ENCODE assay signal across 21 cellular contexts in genomic region chr11:67002921-67003411, GRCh38. TPM values are rescaled to one million over a fixed set of nuclear protein-coding genes. Genes with fewer than 3 reads are reported as not detected.
DNase-seq lines count a peak whose midpoint lies in the region; ATAC-seq, FAIRE-seq and TF ChIP-seq lines count a peak whose summit lies in the region.
"Had no signal": no experiment of that assay in that cellular context is flagged by ENCODE, and none has a peak within 500 bp of the region (broad histone marks: within the 10 kb centered on the region; RNA-seq: fewer than 3 reads in every experiment).

No MANE protein-coding gene starts in this region.

- H4K12ac ChIP-seq in trophoblast cell (ENCODE audit: low read depth, low read length), result no peak overlapping the region

- H4K20me1 ChIP-seq in H1 (replicated peaks in 1 of 2; ENCODE audit: control insufficient read depth in 1 of 2, insufficient read depth in 2 of 2, low read length in 2 of 2), result no peaks in the 10 kb centered on the region

- no peaks in the 10 kb centered on the region for H3K79me1 ChIP-seq in H1 (ENCODE audit: low read depth, low read length)
- H3K79me1 ChIP-seq in trophoblast cell (ENCODE audit: low read length), result no peaks in the 10 kb centered on the region

- peak overlapping the region; percentile 7; the same call in 1 of the 2 replicates for H4K8ac ChIP-seq in H1 (ENCODE audit: extremely low read depth, insufficient read depth, low read length)
- no peak overlapping the region for H4K8ac ChIP-seq in trophoblast cell (ENCODE audit: low read depth, low read length)

- H4K91ac ChIP-seq in H1 (replicated peaks; ENCODE audit: insufficient read length, low read length) (peak overlapping the region; percentile 83), trophoblast cell (ENCODE audit: low read depth, low read length) (no peak overlapping the region)

- intact Hi-C loops in Caco-2 (cut with micrococcal nuclease; ENCODE audit: unreplicated experiment), result no loop called here
- intact Hi-C loops in posterior cingulate gyrus (cut with DNase I), result no loop called here
- intact Hi-C loops in heart right ventricle (cut with DNase I), result no loop called here

- POLR2A ChIA-PET in H1 (lab: Charles Lee; ENCODE audit: partially characterized antibody), result interaction anchor here (1.7 kb wide), 1 partner anchor 13 kb away, joined by 7 read pairs; no protein-coding TSS in a partner anchor
- POLR2A ChIA-PET in Caco-2 (lab: Charles Lee), result no interaction called here

- TF ChIP-seq CTCF in H1 (IDR thresholded peaks at IDR 0.05; ENCODE audit: control extremely low read depth in 1 of 3, insufficient read depth in 1 of 3, low read depth in 1 of 3, low read length in 3 of 3), result no peak
- TF ChIP-seq CTCF in liver (IDR thresholded peaks at IDR 0.05; ENCODE audit: low read depth, low read length, missing input control), result no peak
- no peak for TF ChIP-seq CTCF in Caco-2 (IDR thresholded peaks at IDR 0.05; ENCODE audit: insufficient read depth in 1 of 2, low read depth in 1 of 2, low read length in 1 of 2, severe bottlenecking in 1 of 2, unreplicated experiment in 1 of 2)
- no peak for TF ChIP-seq CTCF in heart right ventricle (IDR thresholded peaks at IDR 0.05)

- H3K36me3 Mint-ChIP-seq in Caco-2 (ENCODE audit: insufficient read depth, unreplicated experiment), result peaks cover under 1% of the 10 kb centered on the region

- no peak overlapping the region for H3K4me3 Mint-ChIP-seq in Caco-2 (ENCODE audit: unreplicated experiment)

- H3K9me3 ChIP-seq in HUES64 (ENCODE audit: insufficient read depth, low read depth, low read length), result no peaks in the 10 kb centered on the region
- no peaks in the 10 kb centered on the region for H3K9me3 ChIP-seq in H1 (ENCODE audit: insufficient read depth in 2 of 2, low read depth in 1 of 2, low read length in 1 of 2)
- no peaks in the 10 kb centered on the region for H3K9me3 ChIP-seq in liver (ENCODE audit: control insufficient read depth in 4 of 4, low read length in 3 of 4)
- no peaks in the 10 kb centered on the region for H3K9me3 ChIP-seq in trophoblast cell (ENCODE audit: insufficient read depth, low read depth, low read length)
- no peaks in the 10 kb centered on the region for H3K9me3 ChIP-seq in Caco-2
- no peaks in the 10 kb centered on the region for H3K9me3 ChIP-seq in heart right ventricle
- H3K9me3 ChIP-seq: BE2C, SK-N-SH had no signal

- H2AK5ac ChIP-seq in H1 (ENCODE audit: low read depth, low read length) (no peak overlapping the region), trophoblast cell (ENCODE audit: low read length) (no peak overlapping the region)

- TF ChIP-seq RAD21 in H1 (IDR thresholded peaks at IDR 0.05 in 1 of 2, conservative IDR thresholded peaks at IDR 0.05 in 1 of 2; ENCODE audit: low read depth in 2 of 2, low read length in 2 of 2) (no peak), liver (IDR thresholded peaks at IDR 0.05) (peak; percentile 45 to 46)

- peak overlapping the region; percentile 84 for H2BK20ac ChIP-seq in H1 (ENCODE audit: low read length)

- peak overlapping the region; percentile 92; the same call in 1 of the 2 replicates for H3K18ac ChIP-seq in H1 (ENCODE audit: extremely low read depth, low read length)
- no peak overlapping the region for H3K18ac ChIP-seq in trophoblast cell (ENCODE audit: low read length)

- H3K27ac Mint-ChIP-seq in Caco-2 (ENCODE audit: unreplicated experiment), result no peak overlapping the region

- H3K79me2 ChIP-seq in H1 (ENCODE audit: control insufficient read depth in 1 of 2, insufficient read depth in 2 of 2, low read length in 2 of 2) (no peaks in the 10 kb centered on the region), trophoblast cell (ENCODE audit: control insufficient read depth, insufficient read depth, low read length, poor library complexity) (no peaks in the 10 kb centered on the region)

- peaks cover 3% of the 10 kb centered on the region; the same call in 1 of the 2 replicates for H3K23me2 ChIP-seq in H1 (ENCODE audit: low read depth, low read length)

- ATAC-seq in heart right ventricle, result no peak
- ATAC-seq: GM12878 had no signal

- no peak overlapping the region for H3K23ac ChIP-seq in H1 (ENCODE audit: insufficient read length)
- H3K23ac ChIP-seq in trophoblast cell (ENCODE audit: low read length), result no peak overlapping the region

- peak overlapping the region; percentile 31; the same call in 1 of the 2 replicates for H3K9ac ChIP-seq in HUES64 (ENCODE audit: low read depth, low read length)
- H3K9ac ChIP-seq in H1 (replicated peaks in 1 of 4; ENCODE audit: extremely low read depth in 1 of 4, low read depth in 3 of 4, low read length in 3 of 4), result no peak overlapping the region
- H3K9ac ChIP-seq in liver (ENCODE audit: low read depth in 1 of 2, low read length in 2 of 2), result no peak overlapping the region
- H3K9ac ChIP-seq in trophoblast cell (ENCODE audit: low read length), result no peak overlapping the region
- H3K9ac ChIP-seq: GM23248, SK-N-SH had no signal

- H3K4me1 Mint-ChIP-seq in Caco-2 (ENCODE audit: low read depth, unreplicated experiment), result peaks cover 9% of the 10 kb centered on the region

- CTCF ChIA-PET in H1 (lab: Charles Lee; ENCODE audit: partially characterized antibody) (interaction anchor here (1.4 to 3.6 kb wide), 3 partner anchors 17 to 50 kb away, joined by 5 to 9 read pairs (median 6); no protein-coding TSS in a partner anchor), Caco-2 (lab: Charles Lee) (no interaction called here)

- WGBS in HUES64, result 68% methylated on average over 5 of the region's 5 CpGs
- WGBS in H1 (ENCODE audit: extremely low coverage in 1 of 2, insufficient coverage in 1 of 2, insufficient read length in 1 of 2, insufficient replicate concordance in 2 of 2, low coverage in 1 of 2, low lambda C conversion rate in 2 of 2, missing lambda C conversion rate in 1 of 2), 2 experiments, result 62% methylated on average over 5 of the region's 5 CpGs; no CpG with 5 or more reads in 1 of the 2 experiments
- WGBS in liver, result 40% methylated on average over 5 of the region's 5 CpGs
- no CpG with 5 or more reads among the region's 5 CpGs for WGBS in trophoblast cell (ENCODE audit: extremely low coverage, insufficient coverage, insufficient read length)
- WGBS in heart right ventricle, 2 donors, result 95 to 97% methylated on average over 5 of the region's 5 CpGs

- no peaks in the 10 kb centered on the region for H3K36me3 ChIP-seq in HUES64 (ENCODE audit: insufficient read depth, low read length)
- H3K36me3 ChIP-seq in H1 (ENCODE audit: control insufficient read depth in 2 of 4, insufficient read depth in 4 of 4, low read length in 3 of 4), result no peaks in the 10 kb centered on the region
- no peaks in the 10 kb centered on the region for H3K36me3 ChIP-seq in liver (ENCODE audit: control insufficient read depth in 4 of 4, insufficient read depth in 3 of 4, low read depth in 1 of 4, low read length in 3 of 4)
- H3K36me3 ChIP-seq in trophoblast cell (ENCODE audit: control insufficient read depth in 1 of 2, insufficient read depth in 2 of 2, low read length in 2 of 2), result no peaks in the 10 kb centered on the region
- H3K36me3 ChIP-seq in Caco-2 (ENCODE audit: control insufficient read depth, insufficient read depth, low read length), result no peaks in the 10 kb centered on the region
- no peaks in the 10 kb centered on the region for H3K36me3 ChIP-seq in heart right ventricle
- H3K36me3 ChIP-seq: BE2C had no signal

- no peak for TF ChIP-seq EP300 in H1 (IDR thresholded peaks at IDR 0.05; ENCODE audit: borderline replicate concordance in 1 of 2, low read depth in 2 of 2, low read length in 2 of 2)

- H3K27me3 ChIP-seq in HUES64 (ENCODE audit: insufficient read depth, low read length) (no peaks in the 10 kb centered on the region), H1 (replicated peaks in 1 of 4; ENCODE audit: control insufficient read depth in 3 of 4, extremely low read depth in 1 of 4, insufficient read depth in 3 of 4, low read length in 3 of 4) (no peaks in the 10 kb centered on the region), liver (ENCODE audit: control insufficient read depth in 4 of 4, insufficient read depth in 4 of 4, low read length in 3 of 4) (no peaks in the 10 kb centered on the region), trophoblast cell (ENCODE audit: insufficient read depth, low read length) (no peaks in the 10 kb centered on the region), Caco-2 (replicated peaks; ENCODE audit: control insufficient read depth, insufficient read depth, low read length) (no peaks in the 10 kb centered on the region), heart right ventricle (peaks cover 0 to 6% (median 0%) of the 10 kb centered on the region in 7 donors)
- H3K27me3 ChIP-seq: BE2C had no signal

- no peaks in the 10 kb centered on the region for H3K9me3 Mint-ChIP-seq in Caco-2 (ENCODE audit: unreplicated experiment)

- TF ChIP-seq POLR2A in H1 (IDR thresholded peaks at IDR 0.05; ENCODE audit: control extremely low read depth in 1 of 2, low read depth in 2 of 2, low read length in 2 of 2), result no peak

- FAIRE-seq in H1 (lab: Jason Lieb, UNC), result no peak
- FAIRE-seq: GM12878 had no signal

- H3K4me2 ChIP-seq in H1 (ENCODE audit: insufficient read depth in 1 of 2, low read depth in 2 of 2, low read length in 2 of 2), result peak overlapping the region; percentile 31 to 59; a peak in 3 of 4 replicates
- H3K4me2 ChIP-seq in trophoblast cell (ENCODE audit: low read length), result no peak overlapping the region
- H3K4me2 ChIP-seq: SK-N-SH had no signal

- no peaks in the 10 kb centered on the region for H3K27me3 Mint-ChIP-seq in Caco-2 (ENCODE audit: insufficient read depth, unreplicated experiment)

- H2BK120ac ChIP-seq in H1 (replicated peaks; ENCODE audit: low read depth, low read length) (no peak overlapping the region), trophoblast cell (ENCODE audit: insufficient read depth, low read length, poor library complexity) (peak overlapping the region; percentile 36)

- no TSS peak for BruUV-seq in Caco-2 (replicated peaks; lab: Mats Ljungman, UMichigan)

- H2BK12ac ChIP-seq in H1 (ENCODE audit: low read depth, low read length), result peak overlapping the region; percentile 100
- no peak overlapping the region for H2BK12ac ChIP-seq in trophoblast cell (ENCODE audit: low read length)

- H3K4me1 ChIP-seq in HUES64 (ENCODE audit: insufficient read depth, low read length) (peaks cover 14% of the 10 kb centered on the region), H1 (replicated peaks in 1 of 4; ENCODE audit: control insufficient read depth in 3 of 4, insufficient read depth in 4 of 4, low read length in 3 of 4) (peaks cover 7 to 17% (median 12%) of the 10 kb centered on the region in 4 experiments), liver (ENCODE audit: control insufficient read depth in 4 of 4, insufficient read depth in 4 of 4, low read length in 3 of 4) (peaks cover 5 to 30% (median 20%) of the 10 kb centered on the region in 4 donors), trophoblast cell (ENCODE audit: control insufficient read depth in 1 of 2, insufficient read depth in 2 of 2, low read length in 2 of 2) (peaks cover 0 to 4% of the 10 kb centered on the region in 2 experiments), Caco-2 (0 out of 2 replicates have a peak, but pooled peaks cover 11% of the 10 kb centered on the region), heart right ventricle (no peaks in the 10 kb centered on the region)

- H3K27ac ChIP-seq in HUES64 (ENCODE audit: low read depth, low read length) (peak overlapping the region; percentile 83), H1 (ENCODE audit: low read depth, low read length) (peak overlapping the region; percentile 57; the same call in 1 of the 2 replicates), liver (ENCODE audit: low read depth in 1 of 2, low read length in 2 of 2) (peak overlapping the region; percentile 6 to 66), trophoblast cell (ENCODE audit: low read depth, low read length) (no peak overlapping the region), heart right ventricle (no peak overlapping the region)
- H3K27ac ChIP-seq: GM23248 had no signal

- DNase-seq in H1 (ENCODE audit: low read depth in 1 of 2, low spot score in 2 of 2) (no peak), trophoblast cell (no peak), Caco-2 (no peak), posterior cingulate gyrus (no peak), heart right ventricle (no peak), NCI-H1105 (lab: John Stamatoyannopoulos, UW) (no peak)
- DNase-seq: BE2C, GM23248, KBM-7, MM.1S, NCI-H1048, NCI-H1436 treated with DMSO at 0.1 percent for 48 hours, NCI-H2029, NCI-H2227 treated with DMSO at 0.1 percent for 48 hours, NCI-H510A, SIG-M5, SK-N-SH had no signal

- no peak overlapping the region for H4K5ac ChIP-seq in H1 (ENCODE audit: insufficient read length, low read depth, low read length)

- peak overlapping the region; percentile 82; the same call in 1 of the 2 replicates for H2BK15ac ChIP-seq in H1 (ENCODE audit: low read length)

- H2AFZ ChIP-seq in H1 (ENCODE audit: low read length), result no peak overlapping the region
- H2AFZ ChIP-seq in trophoblast cell (ENCODE audit: insufficient read depth, low read length, poor library complexity), result no peak overlapping the region
- H2AFZ ChIP-seq: GM23248 had no signal

- H3K4me3 ChIP-seq in HUES64 (ENCODE audit: low read length) (no peak overlapping the region), H1 (ENCODE audit: extremely low read depth in 1 of 4, insufficient read depth in 2 of 4, low read depth in 3 of 4, low read length in 4 of 4) (peak overlapping the region in 1 of 4 experiments; percentile 26; a peak in 1 of 8 replicates), liver (ENCODE audit: low read depth in 1 of 3, low read length in 3 of 3) (no peak overlapping the region), trophoblast cell (ENCODE audit: low read depth, low read length) (no peak overlapping the region), Caco-2 (ENCODE audit: low read depth, low read length) (no peak overlapping the region), heart right ventricle (no peak overlapping the region)
- H3K4me3 ChIP-seq: GM12878, GM23248 had no signal

- H3K4ac ChIP-seq in H1 (replicated peaks; ENCODE audit: insufficient read length, low read depth, low read length), result peak overlapping the region; percentile 41
- no peak overlapping the region for H3K4ac ChIP-seq in trophoblast cell (ENCODE audit: low read depth, low read length)

- H3K56ac ChIP-seq in H1 (replicated peaks; ENCODE audit: insufficient read length, low read depth, low read length), result no peak overlapping the region

- H2BK5ac ChIP-seq in H1 (ENCODE audit: low read depth, low read length) (peak overlapping the region; percentile 98), trophoblast cell (ENCODE audit: low read depth, low read length, poor library complexity) (no peak overlapping the region)

- H3K14ac ChIP-seq in H1 (ENCODE audit: insufficient read length) (no peak overlapping the region), trophoblast cell (ENCODE audit: low read length) (no peak overlapping the region)

RNA-seq across cellular contexts. Expression of gene SYT12, which starts 20.0 kb away (rescaled TPM):
- 0.75 TPM for polyA plus RNA-seq in HUES64 (2013, experiment 1 of 2)
- polyA plus RNA-seq in HUES64 (2013, experiment 2 of 2), result 1.4 TPM
- total RNA-seq in H1 (2021; fragmentation: NEBNext Ultra II Directional; extraction: Animal tissue kit (Norgen Biotek cat#: 25700)), result 2.8 and 3.3 TPM in 2 replicates
- 1.4 and 1.9 TPM in 2 replicates for polyA plus RNA-seq in H1 (2011; rRNA removed)
- 2.3 TPM for polyA plus RNA-seq in H1 (2011; cell fraction: cytosol; rRNA removed)
- 3.6 TPM for polyA plus RNA-seq in H1 (2011; cell fraction: nucleus; rRNA removed)
- 1.5 to 3.5 TPM (median 2.3 TPM) in 4 replicates for polyA plus RNA-seq in H1 (2012, experiment 1 of 2)
- 1.3 TPM for polyA plus RNA-seq in H1 (2012, experiment 2 of 2)
- polyA plus RNA-seq in H1 (2013, experiment 1 of 2), result 1.9 TPM
- 1.7 TPM for polyA plus RNA-seq in H1 (2013, experiment 2 of 2)
- polyA minus RNA-seq in H1 (2011; rRNA and poly(A)+ RNA removed), result 1.7 and 2.9 TPM in 2 replicates
- 2.6 TPM for polyA minus RNA-seq in H1 (2011; cell fraction: cytosol; rRNA and poly(A)+ RNA removed)
- polyA minus RNA-seq in H1 (2011; cell fraction: nucleus; rRNA and poly(A)+ RNA removed), result 3.4 TPM
- 1 to 10 TPM; 1.0 to 1.8 TPM for total RNA-seq in liver
- polyA plus RNA-seq in liver, result 10 to 100 TPM in 1 of 2 donors, under 1 TPM in 1; 0.47 to 12.1 TPM
- 0.03 and 0.10 TPM in 2 replicates for polyA plus RNA-seq in trophoblast cell (2013)
- total RNA-seq in Caco-2 (2022), result 0.23 and 0.82 TPM in 2 replicates
- under 1 TPM in 9 of 10 donors, not detected in 1; 0.12 to 0.78 (median 0.23) TPM for total RNA-seq in heart right ventricle
- under 1 TPM in 1 of 2 donors, not detected in 1; 0.33 TPM for polyA plus RNA-seq in heart right ventricle

RNA-seq across cellular contexts. Expression of gene C11orf86, which starts 27.9 kb away (rescaled TPM):
- polyA plus RNA-seq in HUES64 (2013, experiment 1 of 2), result 0.30 TPM
- 0.51 TPM for polyA plus RNA-seq in HUES64 (2013, experiment 2 of 2)
- 0.91 and 1.2 TPM in 2 replicates for total RNA-seq in H1 (2021; fragmentation: NEBNext Ultra II Directional; extraction: Animal tissue kit (Norgen Biotek cat#: 25700))
- polyA plus RNA-seq in H1 (2011; rRNA removed), result 0.97 and 1.6 TPM in 2 replicates
- polyA plus RNA-seq in H1 (2011; cell fraction: cytosol; rRNA removed), result 0.79 TPM
- 1.2 TPM for polyA plus RNA-seq in H1 (2011; cell fraction: nucleus; rRNA removed)
- 0.30 to 0.62 TPM (median 0.58 TPM) in 4 replicates for polyA plus RNA-seq in H1 (2012, experiment 1 of 2)
- polyA plus RNA-seq in H1 (2012, experiment 2 of 2), result 0.77 TPM
- polyA plus RNA-seq in H1 (2013, experiment 1 of 2), result 0.28 TPM
- polyA plus RNA-seq in H1 (2013, experiment 2 of 2), result 0.22 TPM
- 0.39 and 0.44 TPM in 2 replicates for polyA minus RNA-seq in H1 (2011; rRNA and poly(A)+ RNA removed)
- not detected for polyA minus RNA-seq in H1 (2011; cell fraction: cytosol; rRNA and poly(A)+ RNA removed)
- polyA minus RNA-seq in H1 (2011; cell fraction: nucleus; rRNA and poly(A)+ RNA removed), result 0.90 TPM
- total RNA-seq in liver, result not detected
- polyA plus RNA-seq in liver, result under 1 TPM in 1 of 2 donors, not detected in 1; 0.18 TPM
- polyA plus RNA-seq in trophoblast cell (2013), result not detected in 2 replicates
- not detected in 2 replicates for total RNA-seq in Caco-2 (2022)
- total RNA-seq in heart right ventricle, result not detected
- polyA plus RNA-seq in heart right ventricle, result not detected
- total RNA-seq: A673, GM12878, GM23248 had no signal
- polyA plus RNA-seq: GM12878, GM23248 had no signal

RNA-seq across cellular contexts. Expression of gene PC, which starts 44.8 kb away (rescaled TPM):
- 15.5 TPM for polyA plus RNA-seq in HUES64 (2013, experiment 1 of 2)
- 13.9 TPM for polyA plus RNA-seq in HUES64 (2013, experiment 2 of 2)
- total RNA-seq in H1 (2021; fragmentation: NEBNext Ultra II Directional; extraction: Animal tissue kit (Norgen Biotek cat#: 25700)), result 27.2 and 27.5 TPM in 2 replicates
- polyA plus RNA-seq in H1 (2011; rRNA removed) (11.5 and 22.5 TPM in 2 replicates), liver (100 to 1,000 TPM; 209 to 583 TPM), heart right ventricle (10 to 100 TPM; 13.2 to 26.0 TPM)
- 13.7 TPM for polyA plus RNA-seq in H1 (2011; cell fraction: cytosol; rRNA removed)
- 62.5 TPM for polyA plus RNA-seq in H1 (2011; cell fraction: nucleus; rRNA removed)
- polyA plus RNA-seq in H1 (2012, experiment 1 of 2), result 13.1 to 20.2 TPM (median 19.2 TPM) in 4 replicates
- 21.5 TPM for polyA plus RNA-seq in H1 (2012, experiment 2 of 2)
- 6.5 TPM for polyA plus RNA-seq in H1 (2013, experiment 1 of 2)
- polyA plus RNA-seq in H1 (2013, experiment 2 of 2), result 5.8 TPM
- 8.1 and 13.0 TPM in 2 replicates for polyA minus RNA-seq in H1 (2011; rRNA and poly(A)+ RNA removed)
- polyA minus RNA-seq in H1 (2011; cell fraction: cytosol; rRNA and poly(A)+ RNA removed), result 9.8 TPM
- polyA minus RNA-seq in H1 (2011; cell fraction: nucleus; rRNA and poly(A)+ RNA removed), result 22.3 TPM
- total RNA-seq in liver (100 to 1,000 TPM; 144 to 384 TPM), Caco-2 (2022) (22.5 and 25.8 TPM in 2 replicates), heart right ventricle (10 to 100 TPM in 7 of 10 donors, 1 to 10 TPM in 3; 6.8 to 18.5 (median 11.0) TPM)
- 6.1 and 6.3 TPM in 2 replicates for polyA plus RNA-seq in trophoblast cell (2013)

RNA-seq across cellular contexts. Expression of gene RHOD, which starts 53.7 kb away (rescaled TPM):
- 8.1 TPM for polyA plus RNA-seq in HUES64 (2013, experiment 1 of 2)
- 10.3 TPM for polyA plus RNA-seq in HUES64 (2013, experiment 2 of 2)
- total RNA-seq in H1 (2021; fragmentation: NEBNext Ultra II Directional; extraction: Animal tissue kit (Norgen Biotek cat#: 25700)), result 10.5 and 12.1 TPM in 2 replicates
- polyA plus RNA-seq in H1 (2011; rRNA removed) (17.6 and 23.7 TPM in 2 replicates), liver (10 to 100 TPM; 39.4 to 50.7 TPM), heart right ventricle (10 to 100 TPM; 76.0 to 98.8 TPM)
- 19.2 TPM for polyA plus RNA-seq in H1 (2011; cell fraction: cytosol; rRNA removed)
- 14.9 TPM for polyA plus RNA-seq in H1 (2011; cell fraction: nucleus; rRNA removed)
- polyA plus RNA-seq in H1 (2012, experiment 1 of 2), result 5.0 to 14.1 TPM (median 11.5 TPM) in 4 replicates
- 9.3 TPM for polyA plus RNA-seq in H1 (2012, experiment 2 of 2)
- 9.9 TPM for polyA plus RNA-seq in H1 (2013, experiment 1 of 2)
- polyA plus RNA-seq in H1 (2013, experiment 2 of 2), result 10.5 TPM
- 3.1 and 3.4 TPM in 2 replicates for polyA minus RNA-seq in H1 (2011; rRNA and poly(A)+ RNA removed)
- 5.1 TPM for polyA minus RNA-seq in H1 (2011; cell fraction: cytosol; rRNA and poly(A)+ RNA removed)
- 3.1 TPM for polyA minus RNA-seq in H1 (2011; cell fraction: nucleus; rRNA and poly(A)+ RNA removed)
- total RNA-seq in liver (10 to 100 TPM in 1 of 2 donors, 1 to 10 TPM in 1; 7.8 to 27.0 TPM), Caco-2 (2022) (14.2 and 17.1 TPM in 2 replicates), heart right ventricle (100 to 1,000 TPM in 1 of 10 donors, 10 to 100 TPM in 9; 21.9 to 103 (median 29.5) TPM)
- 18.3 and 19.6 TPM in 2 replicates for polyA plus RNA-seq in trophoblast cell (2013)
- polyA plus RNA-seq: SK-N-SH had no signal

Comparison
In these comparisons a context has a peak if more than half of its experiments do, and no peak if none do; other contexts are left out.
1. H3K27ac ChIP-seq: peak in HUES64 (single experiment), H1 (single experiment) and liver (2 of 2); none in trophoblast cell (single experiment) and heart right ventricle (0 of 10).